Comparison of ENCODE assay signal across 8 cellular contexts in the genomic region with DNA sequence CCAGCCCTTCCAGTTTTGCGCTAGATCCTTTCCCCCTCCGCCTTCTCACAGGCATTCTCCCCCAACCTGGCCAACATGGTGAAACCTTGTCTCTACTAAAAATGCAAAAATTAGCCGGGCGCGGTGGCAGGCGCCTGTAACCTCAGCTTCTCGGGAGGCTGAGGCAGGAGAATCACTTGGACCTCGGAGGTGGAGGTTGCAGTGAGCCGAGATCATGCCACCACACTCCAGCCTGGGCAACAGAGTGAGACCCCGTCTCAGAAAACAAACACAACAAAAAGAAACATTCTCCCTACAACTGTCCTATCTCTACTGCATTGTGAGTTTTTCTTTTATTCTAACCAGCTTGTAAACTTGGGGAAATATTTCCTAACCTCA.
DNase-seq lines count a peak whose midpoint lies in the region; ATAC-seq, FAIRE-seq and TF ChIP-seq lines count a peak whose summit lies in the region.
"Not testable (repeated sequence)": the region's sequence is repeated elsewhere in the genome, so short reads cannot be mapped to it uniquely, and the experiment has no call there.

No MANE protein-coding gene starts in this region.

- H3K9ac ChIP-seq in HCT116 (ENCODE audit: low read length); GM12878 (ENCODE audit: control insufficient read depth, insufficient read depth, low read length): not testable (repeated sequence)

- not testable (repeated sequence) for H3K9me3 Mint-ChIP-seq in activated CD4-positive, alpha-beta T cell treated with anti-CD3 and anti-CD28 coated beads, Interleukin-2, amount 10 ng/mL, durations not matched to agents 24 days and 14 days

- in situ Hi-C loops in GM12878 (cut with MboI): loop anchor here (10.0 kb wide), 1 partner anchor 879 kb away; a partner anchor contains a TSS

- not testable (repeated sequence) for H3K27me3 ChIP-seq in A673 (replicated peaks; ENCODE audit: insufficient read depth, low read depth, low read length, poor library complexity); HCT116 (ENCODE audit: insufficient read depth, low read length); GM12878 (replicated peaks in 1 of 2; ENCODE audit: control insufficient read depth in 2 of 2, insufficient read depth in 2 of 2, low read length in 1 of 2); gastroesophageal sphincter; osteoblast (ENCODE audit: insufficient read depth, low read length); stomach

- SMC1A ChIA-PET in GM12878 (lab: Charles Lee; ENCODE audit: uncharacterized antibody, unreplicated experiment): interaction anchor here (0.6 to 3.9 kb wide), 6 partner anchors 15 to 101 kb away, joined by 3 to 47 read pairs (median 7); no protein-coding TSS in a partner anchor

- not testable (repeated sequence) for FAIRE-seq in GM12878 (lab: Jason Lieb, UNC)

- H3K27ac Mint-ChIP-seq in activated CD4-positive, alpha-beta T cell treated with anti-CD3 and anti-CD28 coated beads, Interleukin-2, amount 10 ng/mL, durations not matched to agents 24 days and 14 days: peak overlapping the region; percentile 10

- DNase-seq in A673 (ENCODE audit: low spot score); HCT116 (ENCODE audit: low read depth, low spot score); OCI-LY7 (ENCODE audit: low spot score); activated CD4-positive, alpha-beta T cell treated with anti-CD3 and anti-CD28 coated beads, Interleukin-2, amount 10 ng/mL, durations not matched to agents 24 days and 14 days; GM12878 (ENCODE audit: low read depth, low spot score); osteoblast (ENCODE audit: insufficient read length, low spot score, missing footprints); stomach: not testable (repeated sequence)

- RAD21 ChIA-PET in HCT116 (lab: Charles Lee; ENCODE audit: low non-redundant PET in 1 of 2, low total read pairs in 2 of 2, uncharacterized antibody in 2 of 2, unreplicated experiment in 2 of 2): not testable (repeated sequence)
- RAD21 ChIA-PET in GM12878 (lab: Charles Lee; ENCODE audit: unreplicated experiment): interaction anchor here (1.0 to 5.8 kb wide), 2 partner anchors 70 to 101 kb away, joined by 3 to 29 read pairs; no protein-coding TSS in a partner anchor

- H3K4me3 ChIP-seq in A673 (ENCODE audit: low read depth, low read length, poor library complexity, severe bottlenecking); HCT116 (replicated peaks in 1 of 2; ENCODE audit: low read depth in 1 of 2, low read length in 2 of 2); GM12878; gastroesophageal sphincter; stomach: not testable (repeated sequence)
- H3K4me3 ChIP-seq in OCI-LY7 (ENCODE audit: low read depth, low read length, poor library complexity, severe bottlenecking): peak overlapping the region; percentile 35
- H3K4me3 ChIP-seq in osteoblast (ENCODE audit: insufficient read depth, low read length): peak overlapping the region; percentile 17

- not testable (repeated sequence) for TF ChIP-seq CTCF in A673 (conservative IDR thresholded peaks at IDR 0.05; ENCODE audit: low read depth, low read length); HCT116 (IDR thresholded peaks at IDR 0.05 in 2 of 3, conservative IDR thresholded peaks at IDR 0.05 in 1 of 3; ENCODE audit: borderline replicate concordance in 1 of 3, insufficient read depth in 1 of 3, low read depth in 2 of 3, low read length in 2 of 3); OCI-LY7 (conservative IDR thresholded peaks at IDR 0.05; ENCODE audit: low read length); GM12878 (IDR thresholded peaks at IDR 0.05 in 2 of 3, conservative IDR thresholded peaks at IDR 0.05 in 1 of 3; ENCODE audit: control insufficient read depth in 2 of 3, extremely low read depth in 1 of 3, insufficient read depth in 1 of 3, low read depth in 3 of 3, low read length in 3 of 3); gastroesophageal sphincter (IDR thresholded peaks at IDR 0.05); osteoblast (IDR thresholded peaks at IDR 0.05; ENCODE audit: extremely low read depth, low read depth, low read length); stomach (IDR thresholded peaks at IDR 0.05)

- not testable (repeated sequence) for H3K79me2 ChIP-seq in HCT116 (ENCODE audit: insufficient read depth, low read length); OCI-LY7 (ENCODE audit: insufficient read depth, low read depth, low read length); GM12878 (ENCODE audit: control insufficient read depth, insufficient read depth, low read length); osteoblast (ENCODE audit: insufficient read depth, low read length)

- H4K20me1 ChIP-seq in HCT116 (ENCODE audit: insufficient read depth); OCI-LY7 (ENCODE audit: insufficient read depth, low read length); GM12878 (ENCODE audit: control insufficient read depth, insufficient read depth): not testable (repeated sequence)
- H4K20me1 ChIP-seq in osteoblast (ENCODE audit: insufficient read depth, low read length): peaks cover 11% of the 10 kb centered on the region

- peak overlapping the region; percentile 58 for H3K4me2 ChIP-seq in HCT116 (ENCODE audit: low read length)
- H3K4me2 ChIP-seq in OCI-LY7 (ENCODE audit: low read length): peak overlapping the region; percentile 74
- peak overlapping the region; percentile 51 for H3K4me2 ChIP-seq in GM12878 (ENCODE audit: control insufficient read depth, insufficient read depth)
- peak overlapping the region; percentile 59 for H3K4me2 ChIP-seq in osteoblast (ENCODE audit: insufficient read depth, low read length)

- not testable (repeated sequence) for H3K36me3 ChIP-seq in A673 (ENCODE audit: insufficient read depth, low read length, poor library complexity, severe bottlenecking); HCT116 (ENCODE audit: control insufficient read depth in 1 of 2, insufficient read depth in 2 of 2, low read length in 2 of 2); GM12878 (ENCODE audit: control insufficient read depth in 2 of 2, insufficient read depth in 2 of 2, low read length in 1 of 2); gastroesophageal sphincter; osteoblast (ENCODE audit: insufficient read depth, low read length); stomach
- peaks cover 13% of the 10 kb centered on the region for H3K36me3 ChIP-seq in OCI-LY7 (ENCODE audit: insufficient read depth, low read length)

- not testable (repeated sequence) for H2AFZ ChIP-seq in HCT116 (ENCODE audit: low read depth, low read length, poor library complexity, severe bottlenecking); GM12878 (ENCODE audit: control insufficient read depth, low read depth, low read length)
- H2AFZ ChIP-seq in OCI-LY7 (ENCODE audit: low read length) (peak overlapping the region; percentile 77), osteoblast (ENCODE audit: low read length) (peak overlapping the region; percentile 42)

- not testable (repeated sequence) for H3K9me2 ChIP-seq in HCT116 (ENCODE audit: insufficient read depth); OCI-LY7 (ENCODE audit: insufficient read depth, low read length)

- peaks cover 12% of the 10 kb centered on the region for H3K36me3 Mint-ChIP-seq in activated CD4-positive, alpha-beta T cell treated with anti-CD3 and anti-CD28 coated beads, Interleukin-2, amount 10 ng/mL, durations not matched to agents 24 days and 14 days (ENCODE audit: low read depth)

- not testable (repeated sequence) for TF ChIP-seq EP300 in GM12878 (IDR thresholded peaks at IDR 0.05; ENCODE audit: borderline replicate concordance in 1 of 2, control insufficient read depth in 1 of 2, low read depth in 2 of 2, low read length in 2 of 2); gastroesophageal sphincter (IDR thresholded peaks at IDR 0.05); stomach (IDR thresholded peaks at IDR 0.05)

- not testable (repeated sequence) for H3K27me3 Mint-ChIP-seq in activated CD4-positive, alpha-beta T cell treated with anti-CD3 and anti-CD28 coated beads, Interleukin-2, amount 10 ng/mL, durations not matched to agents 24 days and 14 days

- peak overlapping the region; percentile 12 for H3K27ac ChIP-seq in A673 (ENCODE audit: low read depth, low read length, poor library complexity, severe bottlenecking)
- not testable (repeated sequence) for H3K27ac ChIP-seq in HCT116 (ENCODE audit: low read depth, low read length)
- peak overlapping the region; percentile 93 for H3K27ac ChIP-seq in OCI-LY7 (ENCODE audit: low read depth, low read length, poor library complexity, severe bottlenecking)
- peak overlapping the region; percentile 95 for H3K27ac ChIP-seq in GM12878 (ENCODE audit: control insufficient read depth, insufficient read depth)
- H3K27ac ChIP-seq in gastroesophageal sphincter: peak overlapping the region in 3 of 4 donors; percentile 55 to 85 (median 76)
- peak overlapping the region; percentile 79 for H3K27ac ChIP-seq in osteoblast (ENCODE audit: low read depth, low read length)
- H3K27ac ChIP-seq in stomach: peak overlapping the region in 3 of 5 donors; percentile 54 to 77 (median 72)

- WGBS in GM12878 (ENCODE audit: insufficient coverage, insufficient replicate concordance, low lambda C conversion rate, missing lambda C conversion rate): 68% methylated on average over 10 of the region's 10 CpGs
- 86 to 93% methylated on average over 3 to 4 of the region's 10 CpGs for whole genome bisulfite sequencing in gastroesophageal sphincter (ENCODE audit: low coverage in 1 of 2), 2 donors
- WGBS in stomach, 5 donors: 86 to 91% (median 90%) methylated on average over 10 of the region's 10 CpGs

- TF ChIP-seq RAD21 in HCT116 (IDR thresholded peaks at IDR 0.05; ENCODE audit: low read depth); GM12878 (IDR thresholded peaks at IDR 0.05; ENCODE audit: insufficient read depth, low read depth, low read length): not testable (repeated sequence)

- intact Hi-C loops in A673 (cut with micrococcal nuclease; ENCODE audit: unreplicated experiment); HCT116 (cut with micrococcal nuclease); OCI-LY7 (cut with micrococcal nuclease; ENCODE audit: unreplicated experiment); activated CD4-positive, alpha-beta T cell treated with anti-CD3 and anti-CD28 coated beads, Interleukin-2, amount 10 ng/mL, durations not matched to agents 24 days and 14 days (cut with micrococcal nuclease); GM12878 (cut with micrococcal nuclease; ENCODE audit: unreplicated experiment); stomach (cut with DNase I; ENCODE audit: low total_unique reads): not testable (repeated sequence)

- H3K9me3 ChIP-seq in A673 (ENCODE audit: low read depth, low read length, poor library complexity, severe bottlenecking); HCT116 (ENCODE audit: control insufficient read depth in 1 of 2, insufficient read depth in 1 of 2, low read depth in 1 of 2, low read length in 2 of 2); OCI-LY7 (ENCODE audit: low read length); GM12878 (replicated peaks; ENCODE audit: control insufficient read depth, insufficient read depth, low read length); gastroesophageal sphincter; osteoblast (ENCODE audit: low read depth, low read length); stomach: not testable (repeated sequence)

- CTCF ChIA-PET in A673 (lab: Charles Lee): interaction anchor here (0.5 kb wide), 1 partner anchor 16 kb away, joined by 3 read pairs; no protein-coding TSS in a partner anchor
- CTCF ChIA-PET in HCT116 (lab: Charles Lee); OCI-LY7 (lab: Charles Lee; ENCODE audit: unreplicated experiment); GM12878 (lab: Yijun Ruan, JAX): not testable (repeated sequence)

- peaks cover 39% of the 10 kb centered on the region for H3K4me1 ChIP-seq in A673 (ENCODE audit: insufficient read depth, low read length, poor library complexity, severe bottlenecking)
- peaks cover 44 to 50% of the 10 kb centered on the region in 2 experiments for H3K4me1 ChIP-seq in HCT116 (ENCODE audit: control insufficient read depth in 1 of 2, insufficient read depth in 2 of 2, low read length in 2 of 2)
- H3K4me1 ChIP-seq in OCI-LY7 (ENCODE audit: insufficient read depth, low read length, poor library complexity, severe bottlenecking): peaks cover 69% of the 10 kb centered on the region
- peaks cover 69% of the 10 kb centered on the region for H3K4me1 ChIP-seq in GM12878 (ENCODE audit: control insufficient read depth, insufficient read depth, low read length)
- peaks cover 0 to 55% (median 19%) of the 10 kb centered on the region in 3 donors for H3K4me1 ChIP-seq in gastroesophageal sphincter
- H3K4me1 ChIP-seq in osteoblast (ENCODE audit: insufficient read depth, low read length): peaks cover 35% of the 10 kb centered on the region
- peaks cover 15 to 48% (median 28%) of the 10 kb centered on the region in 4 donors for H3K4me1 ChIP-seq in stomach

- POLR2A ChIA-PET in A673 (lab: Charles Lee; ENCODE audit: low non-redundant PET); HCT116 (lab: Charles Lee); OCI-LY7 (lab: Charles Lee): not testable (repeated sequence)
- POLR2A ChIA-PET in GM12878 (lab: Charles Lee): interaction anchor here (1.0 to 1.4 kb wide), 2 partner anchors 12 to 19 kb away, joined by 3 read pairs; no protein-coding TSS in a partner anchor

- not testable (repeated sequence) for H3K4me3 Mint-ChIP-seq in activated CD4-positive, alpha-beta T cell treated with anti-CD3 and anti-CD28 coated beads, Interleukin-2, amount 10 ng/mL, durations not matched to agents 24 days and 14 days

- BruUV-seq in A673 (replicated peaks; lab: Mats Ljungman, UMichigan); HCT116 (replicated peaks; lab: Mats Ljungman, UMichigan); OCI-LY7 (replicated peaks; lab: Mats Ljungman, UMichigan); GM12878 (replicated peaks; lab: Mats Ljungman, UMichigan): not testable (repeated sequence)

- peaks cover 47% of the 10 kb centered on the region for H3K4me1 Mint-ChIP-seq in activated CD4-positive, alpha-beta T cell treated with anti-CD3 and anti-CD28 coated beads, Interleukin-2, amount 10 ng/mL, durations not matched to agents 24 days and 14 days

- not testable (repeated sequence) for TF ChIP-seq POLR2A in HCT116 (IDR thresholded peaks at IDR 0.05; ENCODE audit: borderline replicate concordance, extremely low read depth, insufficient read depth, insufficient read length); GM12878 (IDR thresholded peaks at IDR 0.05; ENCODE audit: low read depth, low read length); gastroesophageal sphincter (IDR thresholded peaks at IDR 0.05); stomach (IDR thresholded peaks at IDR 0.05)

- not testable (repeated sequence) for ATAC-seq in HCT116, GM12878, gastroesophageal sphincter
